Comparison of ENCODE assay signal across 1 cellular context in the genomic region with DNA sequence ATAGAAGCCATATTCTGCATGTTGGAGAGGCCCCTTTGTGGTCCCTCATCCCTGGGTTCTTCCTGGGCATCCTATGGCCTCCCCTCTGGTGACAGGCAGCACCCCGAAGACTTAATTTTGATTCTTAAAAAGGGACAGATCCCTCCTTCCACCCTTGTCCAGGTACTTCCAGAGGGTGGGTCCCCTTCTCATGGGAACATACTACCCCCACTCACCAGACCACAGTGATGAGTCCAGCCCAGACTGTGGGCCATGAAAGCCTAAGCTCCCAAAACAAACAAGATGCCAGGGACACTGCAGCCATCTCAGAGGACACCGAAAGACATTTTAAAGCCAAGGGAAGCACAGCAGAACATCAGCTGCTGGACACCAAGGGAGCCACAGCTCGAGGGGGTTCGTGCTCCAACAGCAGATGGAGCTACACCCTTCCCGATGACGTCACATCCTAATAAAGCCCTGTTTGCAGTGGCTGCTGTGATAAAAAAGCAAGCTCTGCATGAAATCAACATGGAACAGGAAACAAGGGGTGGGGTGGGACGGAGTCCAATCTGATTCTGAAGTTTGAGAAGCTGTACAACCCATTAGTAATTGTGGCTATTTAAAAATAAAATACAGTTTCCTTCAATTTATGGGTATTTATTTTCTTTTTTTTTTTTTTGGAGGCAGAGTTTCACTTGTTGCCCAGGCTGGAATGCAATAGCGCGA.
A peak's percentile ranks its signal among the peaks of the same experiment; 100 is the strongest.
TF ChIP-seq lines count a peak whose summit lies in the region.

No MANE protein-coding gene starts in this region.

TF ChIP-seq in HEK293, 187 proteins besides CTCF, POLR2A, EP300 and RAD21 (continued from another document and continues in another):
- TF ChIP-seq ZXDB (tag by site-specific recombination; IDR thresholded peaks at IDR 0.05), result 0 out of 2 replicates have a peak, but pooled peaks have one; percentile 48
- TF ChIP-seq, protein P1, sequence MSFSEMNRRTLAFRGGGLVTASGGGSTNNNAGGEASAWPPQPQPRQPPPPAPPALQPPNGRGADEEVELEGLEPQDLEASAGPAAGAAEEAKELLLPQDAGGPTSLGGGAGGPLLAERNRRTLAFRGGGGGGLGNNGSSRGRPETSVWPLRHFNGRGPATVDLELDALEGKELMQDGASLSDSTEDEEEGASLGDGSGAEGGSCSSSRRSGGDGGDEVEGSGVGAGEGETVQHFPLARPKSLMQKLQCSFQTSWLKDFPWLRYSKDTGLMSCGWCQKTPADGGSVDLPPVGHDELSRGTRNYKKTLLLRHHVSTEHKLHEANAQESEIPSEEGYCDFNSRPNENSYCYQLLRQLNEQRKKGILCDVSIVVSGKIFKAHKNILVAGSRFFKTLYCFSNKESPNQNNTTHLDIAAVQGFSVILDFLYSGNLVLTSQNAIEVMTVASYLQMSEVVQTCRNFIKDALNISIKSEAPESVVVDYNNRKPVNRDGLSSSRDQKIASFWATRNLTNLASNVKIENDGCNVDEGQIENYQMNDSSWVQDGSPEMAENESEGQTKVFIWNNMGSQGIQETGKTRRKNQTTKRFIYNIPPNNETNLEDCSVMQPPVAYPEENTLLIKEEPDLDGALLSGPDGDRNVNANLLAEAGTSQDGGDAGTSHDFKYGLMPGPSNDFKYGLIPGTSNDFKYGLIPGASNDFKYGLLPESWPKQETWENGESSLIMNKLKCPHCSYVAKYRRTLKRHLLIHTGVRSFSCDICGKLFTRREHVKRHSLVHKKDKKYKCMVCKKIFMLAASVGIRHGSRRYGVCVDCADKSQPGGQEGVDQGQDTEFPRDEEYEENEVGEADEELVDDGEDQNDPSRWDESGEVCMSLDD (tag by site-specific recombination; IDR thresholded peaks at IDR 0.05), result no peak
- no peak for TF ChIP-seq ZNF585B (tag by site-specific recombination; IDR thresholded peaks at IDR 0.05)
- no peak for TF ChIP-seq ZNF48 (tag by site-specific recombination; IDR thresholded peaks at IDR 0.05)
- TF ChIP-seq ZNF521 (tag by site-specific recombination; IDR thresholded peaks at IDR 0.05), result no peak
- 0 out of 2 replicates have a peak, but pooled peaks have one; percentile 27 for TF ChIP-seq ZBTB20 (tag by site-specific recombination; IDR thresholded peaks at IDR 0.05)
- TF ChIP-seq, protein P2, sequence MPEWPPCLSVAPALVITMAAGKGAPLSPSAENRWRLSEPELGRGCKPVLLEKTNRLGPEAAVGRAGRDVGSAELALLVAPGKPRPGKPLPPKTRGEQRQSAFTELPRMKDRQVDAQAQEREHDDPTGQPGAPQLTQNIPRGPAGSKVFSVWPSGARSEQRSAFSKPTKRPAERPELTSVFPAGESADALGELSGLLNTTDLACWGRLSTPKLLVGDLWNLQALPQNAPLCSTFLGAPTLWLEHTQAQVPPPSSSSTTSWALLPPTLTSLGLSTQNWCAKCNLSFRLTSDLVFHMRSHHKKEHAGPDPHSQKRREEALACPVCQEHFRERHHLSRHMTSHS (tag by site-specific recombination; IDR thresholded peaks at IDR 0.05), result no peak
- TF ChIP-seq, protein P3, sequence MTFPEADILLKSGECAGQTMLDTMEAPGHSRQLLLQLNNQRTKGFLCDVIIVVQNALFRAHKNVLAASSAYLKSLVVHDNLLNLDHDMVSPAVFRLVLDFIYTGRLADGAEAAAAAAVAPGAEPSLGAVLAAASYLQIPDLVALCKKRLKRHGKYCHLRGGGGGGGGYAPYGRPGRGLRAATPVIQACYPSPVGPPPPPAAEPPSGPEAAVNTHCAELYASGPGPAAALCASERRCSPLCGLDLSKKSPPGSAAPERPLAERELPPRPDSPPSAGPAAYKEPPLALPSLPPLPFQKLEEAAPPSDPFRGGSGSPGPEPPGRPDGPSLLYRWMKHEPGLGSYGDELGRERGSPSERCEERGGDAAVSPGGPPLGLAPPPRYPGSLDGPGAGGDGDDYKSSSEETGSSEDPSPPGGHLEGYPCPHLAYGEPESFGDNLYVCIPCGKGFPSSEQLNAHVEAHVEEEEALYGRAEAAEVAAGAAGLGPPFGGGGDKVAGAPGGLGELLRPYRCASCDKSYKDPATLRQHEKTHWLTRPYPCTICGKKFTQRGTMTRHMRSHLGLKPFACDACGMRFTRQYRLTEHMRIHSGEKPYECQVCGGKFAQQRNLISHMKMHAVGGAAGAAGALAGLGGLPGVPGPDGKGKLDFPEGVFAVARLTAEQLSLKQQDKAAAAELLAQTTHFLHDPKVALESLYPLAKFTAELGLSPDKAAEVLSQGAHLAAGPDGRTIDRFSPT (tag by site-specific recombination; IDR thresholded peaks at IDR 0.05), result no peak
- no peak for TF ChIP-seq ZNF366 (tag by site-specific recombination; conservative IDR thresholded peaks at IDR 0.05)
- TF ChIP-seq ZNF24 (tag by site-specific recombination; IDR thresholded peaks at IDR 0.05), result peak; percentile 52; the same call in 1 of the 2 replicates
- TF ChIP-seq, protein P4, sequence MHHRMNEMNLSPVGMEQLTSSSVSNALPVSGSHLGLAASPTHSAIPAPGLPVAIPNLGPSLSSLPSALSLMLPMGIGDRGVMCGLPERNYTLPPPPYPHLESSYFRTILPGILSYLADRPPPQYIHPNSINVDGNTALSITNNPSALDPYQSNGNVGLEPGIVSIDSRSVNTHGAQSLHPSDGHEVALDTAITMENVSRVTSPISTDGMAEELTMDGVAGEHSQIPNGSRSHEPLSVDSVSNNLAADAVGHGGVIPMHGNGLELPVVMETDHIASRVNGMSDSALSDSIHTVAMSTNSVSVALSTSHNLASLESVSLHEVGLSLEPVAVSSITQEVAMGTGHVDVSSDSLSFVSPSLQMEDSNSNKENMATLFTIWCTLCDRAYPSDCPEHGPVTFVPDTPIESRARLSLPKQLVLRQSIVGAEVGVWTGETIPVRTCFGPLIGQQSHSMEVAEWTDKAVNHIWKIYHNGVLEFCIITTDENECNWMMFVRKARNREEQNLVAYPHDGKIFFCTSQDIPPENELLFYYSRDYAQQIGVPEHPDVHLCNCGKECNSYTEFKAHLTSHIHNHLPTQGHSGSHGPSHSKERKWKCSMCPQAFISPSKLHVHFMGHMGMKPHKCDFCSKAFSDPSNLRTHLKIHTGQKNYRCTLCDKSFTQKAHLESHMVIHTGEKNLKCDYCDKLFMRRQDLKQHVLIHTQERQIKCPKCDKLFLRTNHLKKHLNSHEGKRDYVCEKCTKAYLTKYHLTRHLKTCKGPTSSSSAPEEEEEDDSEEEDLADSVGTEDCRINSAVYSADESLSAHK (tag by site-specific recombination; IDR thresholded peaks at IDR 0.05), result no peak
- TF ChIP-seq ZNF37A (tag by site-specific recombination; IDR thresholded peaks at IDR 0.05), result no peak
- TF ChIP-seq EGR2 (tag by site-specific recombination; IDR thresholded peaks at IDR 0.05; ENCODE audit: low read depth), result no peak
- TF ChIP-seq ZNF174 (tag by site-specific recombination; IDR thresholded peaks at IDR 0.05), result no peak
- TF ChIP-seq SP2 (tag by site-specific recombination; IDR thresholded peaks at IDR 0.05), result peak; percentile 6; the same call in 1 of the 2 replicates
- TF ChIP-seq ZNF146 (tag by site-specific recombination; IDR thresholded peaks at IDR 0.05), result no peak
- no peak for TF ChIP-seq ZNF549 (tag by site-specific recombination; IDR thresholded peaks at IDR 0.05)
- TF ChIP-seq SCRT1 (tag by site-specific recombination; IDR thresholded peaks at IDR 0.05; ENCODE audit: borderline replicate concordance), result peak; percentile 75; the same call in 1 of the 2 replicates
- TF ChIP-seq ZNF791 (tag by site-specific recombination; IDR thresholded peaks at IDR 0.05), result no peak
- TF ChIP-seq OSR2 (tag by site-specific recombination; IDR thresholded peaks at IDR 0.05), result no peak
- TF ChIP-seq ZBTB1 (tag by site-specific recombination; IDR thresholded peaks at IDR 0.05), result no peak
- no peak for TF ChIP-seq ZNF175 (tag by site-specific recombination; IDR thresholded peaks at IDR 0.05)
- TF ChIP-seq, protein P5, sequence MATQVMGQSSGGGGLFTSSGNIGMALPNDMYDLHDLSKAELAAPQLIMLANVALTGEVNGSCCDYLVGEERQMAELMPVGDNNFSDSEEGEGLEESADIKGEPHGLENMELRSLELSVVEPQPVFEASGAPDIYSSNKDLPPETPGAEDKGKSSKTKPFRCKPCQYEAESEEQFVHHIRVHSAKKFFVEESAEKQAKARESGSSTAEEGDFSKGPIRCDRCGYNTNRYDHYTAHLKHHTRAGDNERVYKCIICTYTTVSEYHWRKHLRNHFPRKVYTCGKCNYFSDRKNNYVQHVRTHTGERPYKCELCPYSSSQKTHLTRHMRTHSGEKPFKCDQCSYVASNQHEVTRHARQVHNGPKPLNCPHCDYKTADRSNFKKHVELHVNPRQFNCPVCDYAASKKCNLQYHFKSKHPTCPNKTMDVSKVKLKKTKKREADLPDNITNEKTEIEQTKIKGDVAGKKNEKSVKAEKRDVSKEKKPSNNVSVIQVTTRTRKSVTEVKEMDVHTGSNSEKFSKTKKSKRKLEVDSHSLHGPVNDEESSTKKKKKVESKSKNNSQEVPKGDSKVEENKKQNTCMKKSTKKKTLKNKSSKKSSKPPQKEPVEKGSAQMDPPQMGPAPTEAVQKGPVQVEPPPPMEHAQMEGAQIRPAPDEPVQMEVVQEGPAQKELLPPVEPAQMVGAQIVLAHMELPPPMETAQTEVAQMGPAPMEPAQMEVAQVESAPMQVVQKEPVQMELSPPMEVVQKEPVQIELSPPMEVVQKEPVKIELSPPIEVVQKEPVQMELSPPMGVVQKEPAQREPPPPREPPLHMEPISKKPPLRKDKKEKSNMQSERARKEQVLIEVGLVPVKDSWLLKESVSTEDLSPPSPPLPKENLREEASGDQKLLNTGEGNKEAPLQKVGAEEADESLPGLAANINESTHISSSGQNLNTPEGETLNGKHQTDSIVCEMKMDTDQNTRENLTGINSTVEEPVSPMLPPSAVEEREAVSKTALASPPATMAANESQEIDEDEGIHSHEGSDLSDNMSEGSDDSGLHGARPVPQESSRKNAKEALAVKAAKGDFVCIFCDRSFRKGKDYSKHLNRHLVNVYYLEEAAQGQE (tag by site-specific recombination; IDR thresholded peaks at IDR 0.05), result peak; percentile 40; the same call in 1 of the 2 replicates
- peak; percentile 43 for TF ChIP-seq ZBTB8A (tag by site-specific recombination; IDR thresholded peaks at IDR 0.05)
- TF ChIP-seq, protein P6, sequence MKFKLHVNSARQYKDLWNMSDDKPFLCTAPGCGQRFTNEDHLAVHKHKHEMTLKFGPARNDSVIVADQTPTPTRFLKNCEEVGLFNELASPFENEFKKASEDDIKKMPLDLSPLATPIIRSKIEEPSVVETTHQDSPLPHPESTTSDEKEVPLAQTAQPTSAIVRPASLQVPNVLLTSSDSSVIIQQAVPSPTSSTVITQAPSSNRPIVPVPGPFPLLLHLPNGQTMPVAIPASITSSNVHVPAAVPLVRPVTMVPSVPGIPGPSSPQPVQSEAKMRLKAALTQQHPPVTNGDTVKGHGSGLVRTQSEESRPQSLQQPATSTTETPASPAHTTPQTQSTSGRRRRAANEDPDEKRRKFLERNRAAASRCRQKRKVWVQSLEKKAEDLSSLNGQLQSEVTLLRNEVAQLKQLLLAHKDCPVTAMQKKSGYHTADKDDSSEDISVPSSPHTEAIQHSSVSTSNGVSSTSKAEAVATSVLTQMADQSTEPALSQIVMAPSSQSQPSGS (tag by site-specific recombination; IDR thresholded peaks at IDR 0.05; ENCODE audit: low read depth), result peak; percentile 99
- TF ChIP-seq ZNF211 (tag by site-specific recombination; IDR thresholded peaks at IDR 0.05; ENCODE audit: low read depth), result no peak
- peak; percentile 17; the same call in 1 of the 2 replicates for TF ChIP-seq KLF7 (tag by site-specific recombination; IDR thresholded peaks at IDR 0.05; ENCODE audit: borderline replicate concordance)
- TF ChIP-seq, protein P7, sequence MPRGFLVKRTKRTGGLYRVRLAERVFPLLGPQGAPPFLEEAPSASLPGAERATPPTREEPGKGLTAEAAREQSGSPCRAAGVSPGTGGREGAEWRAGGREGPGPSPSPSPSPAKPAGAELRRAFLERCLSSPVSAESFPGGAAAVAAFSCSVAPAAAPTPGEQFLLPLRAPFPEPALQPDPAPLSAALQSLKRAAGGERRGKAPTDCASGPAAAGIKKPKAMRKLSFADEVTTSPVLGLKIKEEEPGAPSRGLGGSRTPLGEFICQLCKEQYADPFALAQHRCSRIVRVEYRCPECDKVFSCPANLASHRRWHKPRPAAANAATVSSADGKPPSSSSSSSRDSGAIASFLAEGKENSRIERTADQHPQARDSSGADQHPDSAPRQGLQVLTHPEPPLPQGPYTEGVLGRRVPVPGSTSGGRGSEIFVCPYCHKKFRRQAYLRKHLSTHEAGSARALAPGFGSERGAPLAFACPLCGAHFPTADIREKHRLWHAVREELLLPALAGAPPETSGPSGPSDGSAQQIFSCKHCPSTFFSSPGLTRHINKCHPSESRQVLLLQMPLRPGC (tag by site-specific recombination; IDR thresholded peaks at IDR 0.05), result peak; percentile 7; the same call in 1 of the 2 replicates
- TF ChIP-seq YY2 (tag by site-specific recombination; IDR thresholded peaks at IDR 0.05), result no peak
- TF ChIP-seq ZNF544 (tag by site-specific recombination; IDR thresholded peaks at IDR 0.05), result no peak
- TF ChIP-seq ZNF837 (tag by site-specific recombination; IDR thresholded peaks at IDR 0.05), result no peak
- no peak for TF ChIP-seq ZFP37 (tag by site-specific recombination; IDR thresholded peaks at IDR 0.05)
- TF ChIP-seq ZFP69B (tag by site-specific recombination; IDR thresholded peaks at IDR 0.05), result peak; percentile 44; the same call in 1 of the 2 replicates
- no peak for TF ChIP-seq ZNF292 (tag by site-specific recombination; IDR thresholded peaks at IDR 0.05; ENCODE audit: borderline replicate concordance, low read depth)
- TF ChIP-seq ZNF311 (tag by site-specific recombination; IDR thresholded peaks at IDR 0.05; ENCODE audit: borderline replicate concordance), result no peak
- TF ChIP-seq, protein P8, sequence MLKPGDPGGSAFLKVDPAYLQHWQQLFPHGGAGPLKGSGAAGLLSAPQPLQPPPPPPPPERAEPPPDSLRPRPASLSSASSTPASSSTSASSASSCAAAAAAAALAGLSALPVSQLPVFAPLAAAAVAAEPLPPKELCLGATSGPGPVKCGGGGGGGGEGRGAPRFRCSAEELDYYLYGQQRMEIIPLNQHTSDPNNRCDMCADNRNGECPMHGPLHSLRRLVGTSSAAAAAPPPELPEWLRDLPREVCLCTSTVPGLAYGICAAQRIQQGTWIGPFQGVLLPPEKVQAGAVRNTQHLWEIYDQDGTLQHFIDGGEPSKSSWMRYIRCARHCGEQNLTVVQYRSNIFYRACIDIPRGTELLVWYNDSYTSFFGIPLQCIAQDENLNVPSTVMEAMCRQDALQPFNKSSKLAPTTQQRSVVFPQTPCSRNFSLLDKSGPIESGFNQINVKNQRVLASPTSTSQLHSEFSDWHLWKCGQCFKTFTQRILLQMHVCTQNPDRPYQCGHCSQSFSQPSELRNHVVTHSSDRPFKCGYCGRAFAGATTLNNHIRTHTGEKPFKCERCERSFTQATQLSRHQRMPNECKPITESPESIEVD (tag by site-specific recombination; IDR thresholded peaks at IDR 0.05), result peak; percentile 27; the same call in 1 of the 2 replicates
- TF ChIP-seq, protein P9, sequence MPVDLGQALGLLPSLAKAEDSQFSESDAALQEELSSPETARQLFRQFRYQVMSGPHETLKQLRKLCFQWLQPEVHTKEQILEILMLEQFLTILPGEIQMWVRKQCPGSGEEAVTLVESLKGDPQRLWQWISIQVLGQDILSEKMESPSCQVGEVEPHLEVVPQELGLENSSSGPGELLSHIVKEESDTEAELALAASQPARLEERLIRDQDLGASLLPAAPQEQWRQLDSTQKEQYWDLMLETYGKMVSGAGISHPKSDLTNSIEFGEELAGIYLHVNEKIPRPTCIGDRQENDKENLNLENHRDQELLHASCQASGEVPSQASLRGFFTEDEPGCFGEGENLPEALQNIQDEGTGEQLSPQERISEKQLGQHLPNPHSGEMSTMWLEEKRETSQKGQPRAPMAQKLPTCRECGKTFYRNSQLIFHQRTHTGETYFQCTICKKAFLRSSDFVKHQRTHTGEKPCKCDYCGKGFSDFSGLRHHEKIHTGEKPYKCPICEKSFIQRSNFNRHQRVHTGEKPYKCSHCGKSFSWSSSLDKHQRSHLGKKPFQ (tag by site-specific recombination; IDR thresholded peaks at IDR 0.05), result no peak
